7 cellular contexts compared by ENCODE assay signal in the genomic region with DNA sequence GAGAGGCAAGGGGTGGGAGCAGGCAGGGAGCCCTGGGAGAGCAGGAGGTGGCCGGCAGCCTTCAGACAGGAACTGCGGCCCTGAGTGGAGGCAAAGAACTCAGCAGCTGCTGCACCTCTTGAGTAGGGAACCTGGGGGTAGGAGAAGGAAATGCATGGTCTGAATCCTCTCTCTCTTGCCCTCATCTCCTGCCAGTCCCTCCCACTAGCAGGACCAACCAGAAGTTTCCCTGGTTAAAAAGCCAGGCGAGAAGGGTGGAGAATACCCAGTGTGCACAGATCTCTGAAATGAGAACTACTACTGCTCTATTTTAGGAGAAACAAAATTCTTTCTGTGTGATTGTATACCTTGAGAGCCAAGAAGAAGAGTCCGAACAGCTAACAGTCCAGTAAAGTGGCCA. TPM values are rescaled to one million over a fixed set of nuclear protein-coding genes. Genes with fewer than 3 reads are reported as not detected.
DNase-seq lines count a peak whose midpoint lies in the region; ATAC-seq, FAIRE-seq and TF ChIP-seq lines count a peak whose summit lies in the region.

No MANE protein-coding gene starts in this region.

- no peak for TF ChIP-seq EP300 in tibial nerve (IDR thresholded peaks at IDR 0.05)

- no peaks in the 10 kb centered on the region for H4K20me1 ChIP-seq in mammary epithelial cell (ENCODE audit: insufficient read depth, low read length)
- H4K20me1 ChIP-seq in keratinocyte (ENCODE audit: control insufficient read depth, extremely low read depth, insufficient read depth, low read length): no peaks in the 10 kb centered on the region

- no TSS peak for BruUV-seq in mammary epithelial cell (replicated peaks; lab: Mats Ljungman, UMichigan)

- TF ChIP-seq CTCF in mammary epithelial cell (conservative IDR thresholded peaks at IDR 0.05 in 1 of 2, IDR thresholded peaks at IDR 0.05 in 1 of 2; ENCODE audit: extremely low read depth in 1 of 2, insufficient read depth in 1 of 2, low read depth in 1 of 2, low read length in 2 of 2): no peak
- TF ChIP-seq CTCF in keratinocyte (optimal IDR thresholded peaks at IDR 0.05 in 1 of 3, IDR thresholded peaks at IDR 0.05 in 1 of 3, conservative IDR thresholded peaks at IDR 0.05 in 1 of 3; ENCODE audit: extremely low read depth in 1 of 3, insufficient read depth in 2 of 3, low read length in 3 of 3): no peak
- TF ChIP-seq CTCF in tibial nerve (IDR thresholded peaks at IDR 0.05): no peak

- no peak overlapping the region for H3K4me2 ChIP-seq in mammary epithelial cell (ENCODE audit: insufficient read depth, low read depth, low read length)
- no peak overlapping the region for H3K4me2 ChIP-seq in keratinocyte (ENCODE audit: control insufficient read depth, extremely low read depth, insufficient read depth, low read depth, low read length)

- ATAC-seq in HG02623 (IDR thresholded peaks at IDR 0.05; ENCODE audit: unreplicated experiment) (no peak), GM21528 (IDR thresholded peaks at IDR 0.05; ENCODE audit: low FRiP score, unreplicated experiment) (no peak)

- no peak overlapping the region for H3K4me3 ChIP-seq in mammary epithelial cell (replicated peaks in 1 of 3; ENCODE audit: insufficient read depth in 1 of 3, low read depth in 2 of 3, low read length in 3 of 3)
- H3K4me3 ChIP-seq in keratinocyte (ENCODE audit: control insufficient read depth in 2 of 3, extremely low read depth in 1 of 3, insufficient read depth in 2 of 3, low read depth in 1 of 3, low read length in 3 of 3): no peak overlapping the region
- no peak overlapping the region for H3K4me3 ChIP-seq in tibial nerve

- peak; percentile 43 for DNase-seq in KBM-7
- DNase-seq in mammary epithelial cell: no peak
- no peak for DNase-seq in keratinocyte (ENCODE audit: low read depth, low spot score)
- DNase-seq in tibial nerve (ENCODE audit: low spot score in 2 of 2): no peak
- DNase-seq in NCI-H1105 (lab: John Stamatoyannopoulos, UW): no peak

- H3K79me2 ChIP-seq in mammary epithelial cell (ENCODE audit: insufficient read depth, low read length): peaks cover 17% of the 10 kb centered on the region
- peaks cover 9% of the 10 kb centered on the region for H3K79me2 ChIP-seq in keratinocyte (ENCODE audit: control insufficient read depth, insufficient read depth, low read length)

- dilution Hi-C loops in mammary epithelial cell (cut with HindIII; ENCODE audit: low sequenced_read_pairs) (loop anchor here (5.0 to 10.0 kb wide), 4 partner anchors 54 to 194 kb away; partner anchors contain the start of gene SERPINB1), keratinocyte (cut with MboI; ENCODE audit: extremely low pct_ligation_motif_present, low sequenced_read_pairs) (no loop called here)

- no peaks in the 10 kb centered on the region for H3K9me1 ChIP-seq in keratinocyte (ENCODE audit: control insufficient read depth, extremely low read depth, insufficient read depth, low read length)

- H3K27ac ChIP-seq in mammary epithelial cell (ENCODE audit: insufficient read depth, low read depth, low read length) (peak overlapping the region; percentile 66), keratinocyte (ENCODE audit: control insufficient read depth, insufficient read depth, low read length) (peak overlapping the region; percentile 65), tibial nerve (peak overlapping the region; percentile 38 to 75 (median 73))

- no peaks in the 10 kb centered on the region for H3K9me3 ChIP-seq in mammary epithelial cell (replicated peaks; ENCODE audit: insufficient read depth, low read length)
- H3K9me3 ChIP-seq in keratinocyte (ENCODE audit: control insufficient read depth, low read depth, low read length): no peaks in the 10 kb centered on the region
- no peaks in the 10 kb centered on the region for H3K9me3 ChIP-seq in tibial nerve

- no peak overlapping the region for H2AFZ ChIP-seq in mammary epithelial cell (ENCODE audit: low read depth, low read length)
- H2AFZ ChIP-seq in keratinocyte (ENCODE audit: control insufficient read depth, low read length): no peak overlapping the region

- no peaks in the 10 kb centered on the region for H3K36me3 ChIP-seq in mammary epithelial cell (ENCODE audit: insufficient read depth, low read length)
- H3K36me3 ChIP-seq in keratinocyte (ENCODE audit: control insufficient read depth in 2 of 2, extremely low read depth in 1 of 2, insufficient read depth in 2 of 2, low read length in 2 of 2): peaks cover 4 to 8% of the 10 kb centered on the region in 2 experiments
- H3K36me3 ChIP-seq in tibial nerve: peaks cover 0 to 24% (median 0%) of the 10 kb centered on the region in 3 donors

- CTCF ChIA-PET in mammary epithelial cell (lab: Charles Lee; ENCODE audit: low non-redundant PET): interaction anchor here (0.7 to 1.3 kb wide), 4 partner anchors 51 to 121 kb away, joined by 3 to 19 read pairs (median 6); partner anchors contain the start of gene SERPINB1

- in situ Hi-C loops in KBM-7 (cut with MboI; ENCODE audit: low pct_unique_long_range_greater_than_20kb, low sequenced_read_pairs) (no loop called here), mammary epithelial cell (cut with MboI; ENCODE audit: low sequenced_read_pairs in 2 of 2) (loop anchor here (5.0 to 25.0 kb wide), 3 partner anchors 57 to 144 kb away; partner anchors contain the start of gene SERPINB9 (in 1 of the 2))

- intact Hi-C loops in mammary epithelial cell (cut with micrococcal nuclease): loop anchor here (5.0 kb wide), 1 partner anchor 262 kb away; no protein-coding TSS in a partner anchor

- H3K27me3 ChIP-seq in mammary epithelial cell (ENCODE audit: insufficient read depth, low read length) (no peaks in the 10 kb centered on the region), keratinocyte (ENCODE audit: control insufficient read depth, extremely low read depth, insufficient read depth, low read length) (no peaks in the 10 kb centered on the region), tibial nerve (no peaks in the 10 kb centered on the region)

- no peak for FAIRE-seq in keratinocyte (lab: Jason Lieb, UNC)

- H3K4me1 ChIP-seq in mammary epithelial cell (ENCODE audit: insufficient read depth, low read length) (peaks cover 39% of the 10 kb centered on the region), keratinocyte (ENCODE audit: control insufficient read depth, extremely low read depth, insufficient read depth, low read length) (peaks cover 31% of the 10 kb centered on the region), tibial nerve (peaks cover 0 to 35% (median 13%) of the 10 kb centered on the region in 4 donors)

- WGBS in mammary epithelial cell (ENCODE audit: low coverage, missing lambda C conversion rate): 82% methylated on average over 3 of the region's 4 CpGs
- 52 to 54% methylated on average over 4 of the region's 4 CpGs for WGBS in tibial nerve, 2 donors

- H3K9ac ChIP-seq in mammary epithelial cell (ENCODE audit: insufficient read depth, low read length) (no peak overlapping the region), keratinocyte (ENCODE audit: control insufficient read depth, extremely low read depth, insufficient read depth, low read length) (peak overlapping the region; percentile 11)

- TF ChIP-seq POLR2A in tibial nerve (IDR thresholded peaks at IDR 0.05): no peak

RNA-seq across cellular contexts. Expression of gene WRNIP1, which starts 25.4 kb away (rescaled TPM):
- total RNA-seq in mammary epithelial cell (10 to 100 TPM; 43.3 to 46.0 TPM), tibial nerve (10 to 100 TPM; 62.6 to 89.4 (median 76.2) TPM)
- polyA plus RNA-seq in mammary epithelial cell (58.5 TPM), keratinocyte (52.3 to 55.1 TPM (median 54.6 TPM) in 3 replicates)
- polyA minus RNA-seq in mammary epithelial cell (44.7 TPM), keratinocyte (38.9 to 48.4 TPM (median 45.6 TPM) in 3 replicates)
- 47.0 TPM for polyA plus RNA-seq in keratinocyte (2011; ENCODE audit: low read depth)
- polyA plus RNA-seq in keratinocyte (2011; cell fraction: cytosol; rRNA removed): 40.7 and 50.1 TPM in 2 replicates
- 64.8 and 66.7 TPM in 2 replicates for polyA plus RNA-seq in keratinocyte (2011; cell fraction: nucleus; rRNA removed)
- polyA plus RNA-seq in keratinocyte (2012; ENCODE audit: low replicate concordance): 38.4 and 45.5 TPM in 2 replicates
- polyA minus RNA-seq in keratinocyte (2011; cell fraction: cytosol; rRNA and poly(A)+ RNA removed): 28.0 TPM
- polyA minus RNA-seq in keratinocyte (2011; cell fraction: nucleus; rRNA and poly(A)+ RNA removed): 26.2 and 31.6 TPM in 2 replicates

RNA-seq across cellular contexts. Expression of gene MYLK4, which starts 39.9 kb away (rescaled TPM):
- total RNA-seq in mammary epithelial cell (under 1 TPM; 0.31 to 0.33 TPM), tibial nerve (under 1 TPM; 0.42 to 0.98 (median 0.52) TPM)
- polyA plus RNA-seq in mammary epithelial cell (0.12 TPM), keratinocyte (0.22 to 0.31 TPM (median 0.31 TPM) in 3 replicates)
- polyA minus RNA-seq in mammary epithelial cell (not detected), keratinocyte (0.07 to 0.32 TPM in 2 of 3 replicates, not detected in the other)
- polyA plus RNA-seq in keratinocyte (2011; ENCODE audit: low read depth): 0.07 TPM
- polyA plus RNA-seq in keratinocyte (2011; cell fraction: cytosol; rRNA removed): 0.10 and 0.19 TPM in 2 replicates
- polyA plus RNA-seq in keratinocyte (2011; cell fraction: nucleus; rRNA removed): 0.92 and 1.1 TPM in 2 replicates
- polyA plus RNA-seq in keratinocyte (2012; ENCODE audit: low replicate concordance): 0.08 and 0.11 TPM in 2 replicates
- not detected for polyA minus RNA-seq in keratinocyte (2011; cell fraction: cytosol; rRNA and poly(A)+ RNA removed)
- polyA minus RNA-seq in keratinocyte (2011; cell fraction: nucleus; rRNA and poly(A)+ RNA removed): 0.11 and 0.54 TPM in 2 replicates

RNA-seq across cellular contexts. Expression of gene SERPINB1, which starts 51.1 kb away (rescaled TPM):
- total RNA-seq in mammary epithelial cell: 10 to 100 TPM; 17.0 to 40.0 TPM
- 91.9 TPM for polyA plus RNA-seq in mammary epithelial cell
- 37.4 TPM for polyA minus RNA-seq in mammary epithelial cell
- polyA plus RNA-seq in keratinocyte: 38.4 to 76.0 TPM (median 71.9 TPM) in 3 replicates
- polyA plus RNA-seq in keratinocyte (2011; ENCODE audit: low read depth): 13.5 TPM
- 46.9 and 80.2 TPM in 2 replicates for polyA plus RNA-seq in keratinocyte (2011; cell fraction: cytosol; rRNA removed)
- polyA plus RNA-seq in keratinocyte (2011; cell fraction: nucleus; rRNA removed): 31.5 and 46.9 TPM in 2 replicates
- 8.0 and 64.9 TPM in 2 replicates for polyA plus RNA-seq in keratinocyte (2012; ENCODE audit: low replicate concordance)
- 9.1 to 34.9 TPM (median 24.7 TPM) in 3 replicates for polyA minus RNA-seq in keratinocyte
- 33.0 TPM for polyA minus RNA-seq in keratinocyte (2011; cell fraction: cytosol; rRNA and poly(A)+ RNA removed)
- 11.6 and 16.4 TPM in 2 replicates for polyA minus RNA-seq in keratinocyte (2011; cell fraction: nucleus; rRNA and poly(A)+ RNA removed)
- total RNA-seq in tibial nerve: 10 to 100 TPM; 21.3 to 29.0 (median 23.1) TPM
